ENCODE assay signal across 21 cellular contexts in the genomic region with DNA sequence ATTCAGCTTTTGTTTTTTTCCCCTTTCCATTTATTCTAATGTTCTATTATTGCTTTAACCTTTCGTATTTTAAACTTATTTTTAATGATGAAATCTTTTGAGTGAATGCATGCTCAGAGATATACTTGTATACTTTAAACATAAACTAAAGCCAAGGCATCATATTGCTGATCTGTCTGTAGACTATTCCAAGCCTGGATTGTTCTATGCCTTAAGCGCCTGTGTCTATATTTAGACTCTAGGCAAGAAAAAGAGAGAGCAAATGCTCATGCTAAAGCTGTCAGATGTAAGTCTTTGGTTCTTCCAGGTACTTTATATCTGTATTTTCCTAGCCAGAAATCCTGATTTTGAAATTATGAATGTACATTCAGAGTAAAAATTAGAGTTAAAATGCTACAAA.
"Had no signal": no experiment of that assay in that cellular context is flagged by ENCODE, and none has a peak within 500 bp of the region (broad histone marks: within the 10 kb centered on the region; RNA-seq: fewer than 3 reads in every experiment).

No MANE protein-coding gene starts in this region.

- ATAC-seq: left colon; mucosa of descending colon; naive thymus-derived CD4-positive, alpha-beta T cell; sciatic nerve; stimulated activated memory B cell treated with anti-CD40 and anti-IgM and Interleukin-4, amounts not matched to agents 10 μg/mL and 1 μg/mL and 100 μg/mL, for 72 hours; stimulated activated naive CD8-positive, alpha-beta T cell treated with anti-CD3 and anti-CD28 coated beads, Interleukin-15, Interleukin-2, amounts not matched to agents 100 U/mL and 50 U/mL, for 24 hours had no signal

- H3K4me3 ChIP-seq: dorsolateral prefrontal cortex, hepatocyte, lung, mucosa of descending colon, prostate gland, skin epidermis, spleen, testis, tibial artery had no signal

- H3K9me3 ChIP-seq: mucosa of descending colon, prostate gland, spleen, testis, tibial artery had no signal

- H3K27me3 ChIP-seq: dorsolateral prefrontal cortex, hepatocyte, spleen, testis, tibial artery had no signal

- H2AFZ ChIP-seq: hepatocyte had no signal

- H3K4me2 ChIP-seq: hepatocyte had no signal

- H3K4me1 ChIP-seq: testis had no signal

- H3K27ac ChIP-seq: hepatocyte, prostate gland, skin epidermis, spleen, testis, tibial artery had no signal

- H3K36me3 ChIP-seq: prostate gland had no signal

- DNase-seq: dorsolateral prefrontal cortex; effector CD4-positive, alpha-beta T cell; head of caudate nucleus; left colon; mucosa of descending colon; naive thymus-derived CD4-positive, alpha-beta T cell; nephron progenitor cell; nucleus accumbens; retina; spleen; stimulated activated CD4-positive, alpha-beta T cell treated with anti-CD3 and anti-CD28 coated beads, Interleukin-4, amount 100 ng/mL, for 4 hours; stimulated activated naive CD8-positive, alpha-beta T cell treated with anti-CD3 and anti-CD28 coated beads, Interleukin-15, Interleukin-2, amounts not matched to agents 100 U/mL and 50 U/mL, for 24 hours; substantia nigra; testis; tibial artery had no signal
